ENCODE assay signal across 1 cellular context in the genomic region with DNA sequence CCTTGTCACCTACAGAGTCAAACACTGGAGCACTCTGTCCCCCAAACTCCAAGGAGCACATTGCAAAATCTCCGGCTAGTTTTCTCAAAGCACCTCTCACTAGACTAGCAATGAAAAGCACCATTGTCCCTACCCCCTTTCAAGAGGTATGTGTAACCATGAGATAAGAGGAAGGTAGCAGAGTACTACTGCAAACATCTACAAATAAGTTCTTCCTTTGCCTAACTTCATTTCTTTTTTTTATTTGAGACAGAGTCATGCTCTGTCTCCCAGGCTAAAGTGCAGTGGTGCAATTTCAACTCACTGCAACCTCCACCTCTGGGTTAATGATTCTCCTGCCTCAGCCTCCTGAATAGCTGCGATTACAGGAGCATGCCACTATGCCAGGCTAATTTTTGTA.
TF ChIP-seq lines count a peak whose summit lies in the region.

No MANE protein-coding gene starts in this region.

TF ChIP-seq in HepG2, 621 proteins besides CTCF, POLR2A, EP300 and RAD21 (continues in another document):
- TF ChIP-seq EZH2 (conservative IDR thresholded peaks at IDR 0.05; ENCODE audit: low read depth, low read length), result no peak
- TF ChIP-seq, protein P1, sequence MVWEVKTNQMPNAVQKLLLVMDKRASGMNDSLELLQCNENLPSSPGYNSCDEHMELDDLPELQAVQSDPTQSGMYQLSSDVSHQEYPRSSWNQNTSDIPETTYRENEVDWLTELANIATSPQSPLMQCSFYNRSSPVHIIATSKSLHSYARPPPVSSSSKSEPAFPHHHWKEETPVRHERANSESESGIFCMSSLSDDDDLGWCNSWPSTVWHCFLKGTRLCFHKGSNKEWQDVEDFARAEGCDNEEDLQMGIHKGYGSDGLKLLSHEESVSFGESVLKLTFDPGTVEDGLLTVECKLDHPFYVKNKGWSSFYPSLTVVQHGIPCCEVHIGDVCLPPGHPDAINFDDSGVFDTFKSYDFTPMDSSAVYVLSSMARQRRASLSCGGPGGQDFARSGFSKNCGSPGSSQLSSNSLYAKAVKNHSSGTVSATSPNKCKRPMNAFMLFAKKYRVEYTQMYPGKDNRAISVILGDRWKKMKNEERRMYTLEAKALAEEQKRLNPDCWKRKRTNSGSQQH (CRISPR knock-in tag; IDR thresholded peaks at IDR 0.05; ENCODE audit: low read depth), result no peak
- TF ChIP-seq SRSF9 (IDR thresholded peaks at IDR 0.05; ENCODE audit: borderline replicate concordance, insufficient read depth, low read depth, low read length, poor library complexity, severe bottlenecking), result no peak
- no peak for TF ChIP-seq ZNF780A (CRISPR knock-in tag; IDR thresholded peaks at IDR 0.05)
- no peak for TF ChIP-seq ZSCAN22 (CRISPR knock-in tag; IDR thresholded peaks at IDR 0.05)
- TF ChIP-seq, protein P2, sequence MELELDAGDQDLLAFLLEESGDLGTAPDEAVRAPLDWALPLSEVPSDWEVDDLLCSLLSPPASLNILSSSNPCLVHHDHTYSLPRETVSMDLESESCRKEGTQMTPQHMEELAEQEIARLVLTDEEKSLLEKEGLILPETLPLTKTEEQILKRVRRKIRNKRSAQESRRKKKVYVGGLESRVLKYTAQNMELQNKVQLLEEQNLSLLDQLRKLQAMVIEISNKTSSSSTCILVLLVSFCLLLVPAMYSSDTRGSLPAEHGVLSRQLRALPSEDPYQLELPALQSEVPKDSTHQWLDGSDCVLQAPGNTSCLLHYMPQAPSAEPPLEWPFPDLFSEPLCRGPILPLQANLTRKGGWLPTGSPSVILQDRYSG (CRISPR knock-in tag; IDR thresholded peaks at IDR 0.05), result no peak
- peak; percentile 57; the same call in 1 of the 2 replicates for TF ChIP-seq SALL1 (CRISPR knock-in tag; IDR thresholded peaks at IDR 0.05)
- no peak for TF ChIP-seq ZNF430 (CRISPR knock-in tag; IDR thresholded peaks at IDR 0.05)
- 0 out of 2 replicates have a peak, but pooled peaks have one; percentile 27 for TF ChIP-seq ZKSCAN8 (CRISPR knock-in tag; IDR thresholded peaks at IDR 0.05; ENCODE audit: borderline replicate concordance)
- TF ChIP-seq, protein P3, sequence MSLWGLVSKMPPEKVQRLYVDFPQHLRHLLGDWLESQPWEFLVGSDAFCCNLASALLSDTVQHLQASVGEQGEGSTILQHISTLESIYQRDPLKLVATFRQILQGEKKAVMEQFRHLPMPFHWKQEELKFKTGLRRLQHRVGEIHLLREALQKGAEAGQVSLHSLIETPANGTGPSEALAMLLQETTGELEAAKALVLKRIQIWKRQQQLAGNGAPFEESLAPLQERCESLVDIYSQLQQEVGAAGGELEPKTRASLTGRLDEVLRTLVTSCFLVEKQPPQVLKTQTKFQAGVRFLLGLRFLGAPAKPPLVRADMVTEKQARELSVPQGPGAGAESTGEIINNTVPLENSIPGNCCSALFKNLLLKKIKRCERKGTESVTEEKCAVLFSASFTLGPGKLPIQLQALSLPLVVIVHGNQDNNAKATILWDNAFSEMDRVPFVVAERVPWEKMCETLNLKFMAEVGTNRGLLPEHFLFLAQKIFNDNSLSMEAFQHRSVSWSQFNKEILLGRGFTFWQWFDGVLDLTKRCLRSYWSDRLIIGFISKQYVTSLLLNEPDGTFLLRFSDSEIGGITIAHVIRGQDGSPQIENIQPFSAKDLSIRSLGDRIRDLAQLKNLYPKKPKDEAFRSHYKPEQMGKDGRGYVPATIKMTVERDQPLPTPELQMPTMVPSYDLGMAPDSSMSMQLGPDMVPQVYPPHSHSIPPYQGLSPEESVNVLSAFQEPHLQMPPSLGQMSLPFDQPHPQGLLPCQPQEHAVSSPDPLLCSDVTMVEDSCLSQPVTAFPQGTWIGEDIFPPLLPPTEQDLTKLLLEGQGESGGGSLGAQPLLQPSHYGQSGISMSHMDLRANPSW (CRISPR knock-in tag; IDR thresholded peaks at IDR 0.05; ENCODE audit: borderline replicate concordance), result no peak
- no peak; the same call in 1 of the 2 replicates for TF ChIP-seq SMAD3 (CRISPR knock-in tag; IDR thresholded peaks at IDR 0.05)
- TF ChIP-seq ZEB1 (IDR thresholded peaks at IDR 0.05; ENCODE audit: insufficient replicate concordance, low read depth), result no peak
- TF ChIP-seq, protein P4, sequence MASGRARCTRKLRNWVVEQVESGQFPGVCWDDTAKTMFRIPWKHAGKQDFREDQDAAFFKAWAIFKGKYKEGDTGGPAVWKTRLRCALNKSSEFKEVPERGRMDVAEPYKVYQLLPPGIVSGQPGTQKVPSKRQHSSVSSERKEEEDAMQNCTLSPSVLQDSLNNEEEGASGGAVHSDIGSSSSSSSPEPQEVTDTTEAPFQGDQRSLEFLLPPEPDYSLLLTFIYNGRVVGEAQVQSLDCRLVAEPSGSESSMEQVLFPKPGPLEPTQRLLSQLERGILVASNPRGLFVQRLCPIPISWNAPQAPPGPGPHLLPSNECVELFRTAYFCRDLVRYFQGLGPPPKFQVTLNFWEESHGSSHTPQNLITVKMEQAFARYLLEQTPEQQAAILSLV (CRISPR knock-in tag; IDR thresholded peaks at IDR 0.05; ENCODE audit: borderline replicate concordance), result no peak
- no peak for TF ChIP-seq SP2 (CRISPR knock-in tag; IDR thresholded peaks at IDR 0.05)
- peak; percentile 86 for TF ChIP-seq MED13 (CRISPR knock-in tag; IDR thresholded peaks at IDR 0.05)
- no peak for TF ChIP-seq HIVEP1 (CRISPR knock-in tag; IDR thresholded peaks at IDR 0.05)
- TF ChIP-seq HNRNPH1 (optimal IDR thresholded peaks at IDR 0.05; ENCODE audit: low read depth, low read length), result no peak
- no peak for TF ChIP-seq MATR3 (CRISPR knock-in tag; IDR thresholded peaks at IDR 0.05)
- TF ChIP-seq SCMH1 (CRISPR knock-in tag; IDR thresholded peaks at IDR 0.05; ENCODE audit: borderline replicate concordance), result no peak
- TF ChIP-seq ZNF263 (CRISPR knock-in tag; IDR thresholded peaks at IDR 0.05), result peak; percentile 77
- TF ChIP-seq, protein P5, sequence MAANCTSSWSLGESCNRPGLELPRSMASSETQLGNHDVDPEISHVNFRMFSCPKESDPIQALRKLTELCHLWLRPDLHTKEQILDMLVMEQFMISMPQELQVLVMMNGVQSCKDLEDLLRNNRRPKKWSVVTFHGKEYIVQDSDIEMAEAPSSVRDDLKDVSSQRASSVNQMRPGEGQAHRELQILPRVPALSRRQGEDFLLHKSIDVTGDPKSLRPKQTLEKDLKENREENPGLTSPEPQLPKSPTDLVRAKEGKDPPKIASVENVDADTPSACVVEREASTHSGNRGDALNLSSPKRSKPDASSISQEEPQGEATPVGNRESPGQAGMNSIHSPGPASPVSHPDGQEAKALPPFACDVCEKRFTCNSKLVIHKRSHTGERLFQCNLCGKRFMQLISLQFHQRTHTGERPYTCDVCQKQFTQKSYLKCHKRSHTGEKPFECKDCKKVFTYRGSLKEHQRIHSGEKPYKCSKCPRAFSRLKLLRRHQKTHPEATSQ (CRISPR knock-in tag; IDR thresholded peaks at IDR 0.05; ENCODE audit: borderline replicate concordance), result peak; percentile 55; the same call in 1 of the 2 replicates
- TF ChIP-seq ZNF343 (CRISPR knock-in tag; IDR thresholded peaks at IDR 0.05), result no peak
- TF ChIP-seq, protein P6, sequence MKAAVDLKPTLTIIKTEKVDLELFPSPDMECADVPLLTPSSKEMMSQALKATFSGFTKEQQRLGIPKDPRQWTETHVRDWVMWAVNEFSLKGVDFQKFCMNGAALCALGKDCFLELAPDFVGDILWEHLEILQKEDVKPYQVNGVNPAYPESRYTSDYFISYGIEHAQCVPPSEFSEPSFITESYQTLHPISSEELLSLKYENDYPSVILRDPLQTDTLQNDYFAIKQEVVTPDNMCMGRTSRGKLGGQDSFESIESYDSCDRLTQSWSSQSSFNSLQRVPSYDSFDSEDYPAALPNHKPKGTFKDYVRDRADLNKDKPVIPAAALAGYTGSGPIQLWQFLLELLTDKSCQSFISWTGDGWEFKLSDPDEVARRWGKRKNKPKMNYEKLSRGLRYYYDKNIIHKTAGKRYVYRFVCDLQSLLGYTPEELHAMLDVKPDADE (CRISPR knock-in tag; IDR thresholded peaks at IDR 0.05), result no peak
- TF ChIP-seq STAG1 (CRISPR knock-in tag; IDR thresholded peaks at IDR 0.05), result no peak
- no peak for TF ChIP-seq HNRNPK (IDR thresholded peaks at IDR 0.05; ENCODE audit: low read depth, low read length, poor library complexity, severe bottlenecking)
- TF ChIP-seq KLF12 (CRISPR knock-in tag; IDR thresholded peaks at IDR 0.05; ENCODE audit: borderline replicate concordance), result no peak
- peak; percentile 32 for TF ChIP-seq REPIN1 (CRISPR knock-in tag; IDR thresholded peaks at IDR 0.05; ENCODE audit: borderline replicate concordance, low read depth)
- TF ChIP-seq PAF1 (CRISPR knock-in tag; IDR thresholded peaks at IDR 0.05), result no peak
- no peak for TF ChIP-seq ZFAT (CRISPR knock-in tag; conservative IDR thresholded peaks at IDR 0.05)
- no peak for TF ChIP-seq RARG (CRISPR knock-in tag; IDR thresholded peaks at IDR 0.05; ENCODE audit: low read depth)
- no peak for TF ChIP-seq SRSF1 (optimal IDR thresholded peaks at IDR 0.05; ENCODE audit: low read depth, low read length)
- TF ChIP-seq, protein P7, sequence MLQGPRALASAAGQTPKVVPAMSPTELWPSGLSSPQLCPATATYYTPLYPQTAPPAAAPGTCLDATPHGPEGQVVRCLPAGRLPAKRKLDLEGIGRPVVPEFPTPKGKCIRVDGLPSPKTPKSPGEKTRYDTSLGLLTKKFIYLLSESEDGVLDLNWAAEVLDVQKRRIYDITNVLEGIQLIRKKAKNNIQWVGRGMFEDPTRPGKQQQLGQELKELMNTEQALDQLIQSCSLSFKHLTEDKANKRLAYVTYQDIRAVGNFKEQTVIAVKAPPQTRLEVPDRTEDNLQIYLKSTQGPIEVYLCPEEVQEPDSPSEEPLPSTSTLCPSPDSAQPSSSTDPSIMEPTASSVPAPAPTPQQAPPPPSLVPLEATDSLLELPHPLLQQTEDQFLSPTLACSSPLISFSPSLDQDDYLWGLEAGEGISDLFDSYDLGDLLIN (CRISPR knock-in tag; IDR thresholded peaks at IDR 0.05; ENCODE audit: borderline replicate concordance), result no peak
- TF ChIP-seq, protein P8, sequence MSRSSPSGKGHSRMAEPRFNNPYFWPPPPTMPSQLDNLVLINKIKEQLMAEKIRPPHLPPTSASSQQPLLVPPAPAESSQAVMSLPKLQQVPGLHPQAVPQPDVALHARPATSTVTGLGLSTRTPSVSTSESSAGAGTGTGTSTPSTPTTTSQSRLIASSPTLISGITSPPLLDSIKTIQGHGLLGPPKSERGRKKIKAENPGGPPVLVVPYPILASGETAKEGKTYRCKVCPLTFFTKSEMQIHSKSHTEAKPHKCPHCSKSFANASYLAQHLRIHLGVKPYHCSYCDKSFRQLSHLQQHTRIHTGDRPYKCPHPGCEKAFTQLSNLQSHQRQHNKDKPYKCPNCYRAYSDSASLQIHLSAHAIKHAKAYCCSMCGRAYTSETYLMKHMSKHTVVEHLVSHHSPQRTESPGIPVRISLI (CRISPR knock-in tag; IDR thresholded peaks at IDR 0.05; ENCODE audit: borderline replicate concordance), result peak; percentile 90
- no peak for TF ChIP-seq MAFF (IDR thresholded peaks at IDR 0.05; ENCODE audit: low read depth, low read length)
- TF ChIP-seq ZNF552 (CRISPR knock-in tag; IDR thresholded peaks at IDR 0.05; ENCODE audit: borderline replicate concordance), result no peak
- no peak for TF ChIP-seq FOXA1 (IDR thresholded peaks at IDR 0.05)
- TF ChIP-seq FOXA1 (CRISPR knock-in tag; IDR thresholded peaks at IDR 0.05), result peak; percentile 49; the same call in 1 of the 2 replicates
- no peak for TF ChIP-seq ZNF749 (CRISPR knock-in tag; IDR thresholded peaks at IDR 0.05; ENCODE audit: borderline replicate concordance)
- TF ChIP-seq HES4 (CRISPR knock-in tag; IDR thresholded peaks at IDR 0.05; ENCODE audit: borderline replicate concordance), result no peak
- TF ChIP-seq, protein P9, sequence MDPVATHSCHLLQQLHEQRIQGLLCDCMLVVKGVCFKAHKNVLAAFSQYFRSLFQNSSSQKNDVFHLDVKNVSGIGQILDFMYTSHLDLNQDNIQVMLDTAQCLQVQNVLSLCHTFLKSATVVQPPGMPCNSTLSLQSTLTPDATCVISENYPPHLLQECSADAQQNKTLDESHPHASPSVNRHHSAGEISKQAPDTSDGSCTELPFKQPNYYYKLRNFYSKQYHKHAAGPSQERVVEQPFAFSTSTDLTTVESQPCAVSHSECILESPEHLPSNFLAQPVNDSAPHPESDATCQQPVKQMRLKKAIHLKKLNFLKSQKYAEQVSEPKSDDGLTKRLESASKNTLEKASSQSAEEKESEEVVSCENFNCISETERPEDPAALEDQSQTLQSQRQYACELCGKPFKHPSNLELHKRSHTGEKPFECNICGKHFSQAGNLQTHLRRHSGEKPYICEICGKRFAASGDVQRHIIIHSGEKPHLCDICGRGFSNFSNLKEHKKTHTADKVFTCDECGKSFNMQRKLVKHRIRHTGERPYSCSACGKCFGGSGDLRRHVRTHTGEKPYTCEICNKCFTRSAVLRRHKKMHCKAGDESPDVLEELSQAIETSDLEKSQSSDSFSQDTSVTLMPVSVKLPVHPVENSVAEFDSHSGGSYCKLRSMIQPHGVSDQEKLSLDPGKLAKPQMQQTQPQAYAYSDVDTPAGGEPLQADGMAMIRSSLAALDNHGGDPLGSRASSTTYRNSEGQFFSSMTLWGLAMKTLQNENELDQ (CRISPR knock-in tag; IDR thresholded peaks at IDR 0.05; ENCODE audit: borderline replicate concordance), result no peak
- no peak for TF ChIP-seq RAD51 (IDR thresholded peaks at IDR 0.05; ENCODE audit: borderline replicate concordance)
- no peak for TF ChIP-seq IRX3 (CRISPR knock-in tag; IDR thresholded peaks at IDR 0.05; ENCODE audit: borderline replicate concordance, low read depth)
- 0 out of 2 replicates have a peak, but pooled peaks have one; percentile 34 for TF ChIP-seq PHF21A (CRISPR knock-in tag; IDR thresholded peaks at IDR 0.05)
- TF ChIP-seq ZNF274 (CRISPR knock-in tag; IDR thresholded peaks at IDR 0.05), result no peak
- no peak for TF ChIP-seq ZNF616 (CRISPR knock-in tag; IDR thresholded peaks at IDR 0.05; ENCODE audit: low read depth)
- TF ChIP-seq RORA (CRISPR knock-in tag; IDR thresholded peaks at IDR 0.05), result no peak
- TF ChIP-seq ZNF615 (CRISPR knock-in tag; IDR thresholded peaks at IDR 0.05; ENCODE audit: borderline replicate concordance), result no peak
- TF ChIP-seq TBP (CRISPR knock-in tag; IDR thresholded peaks at IDR 0.05), result no peak
- TF ChIP-seq, protein P10, sequence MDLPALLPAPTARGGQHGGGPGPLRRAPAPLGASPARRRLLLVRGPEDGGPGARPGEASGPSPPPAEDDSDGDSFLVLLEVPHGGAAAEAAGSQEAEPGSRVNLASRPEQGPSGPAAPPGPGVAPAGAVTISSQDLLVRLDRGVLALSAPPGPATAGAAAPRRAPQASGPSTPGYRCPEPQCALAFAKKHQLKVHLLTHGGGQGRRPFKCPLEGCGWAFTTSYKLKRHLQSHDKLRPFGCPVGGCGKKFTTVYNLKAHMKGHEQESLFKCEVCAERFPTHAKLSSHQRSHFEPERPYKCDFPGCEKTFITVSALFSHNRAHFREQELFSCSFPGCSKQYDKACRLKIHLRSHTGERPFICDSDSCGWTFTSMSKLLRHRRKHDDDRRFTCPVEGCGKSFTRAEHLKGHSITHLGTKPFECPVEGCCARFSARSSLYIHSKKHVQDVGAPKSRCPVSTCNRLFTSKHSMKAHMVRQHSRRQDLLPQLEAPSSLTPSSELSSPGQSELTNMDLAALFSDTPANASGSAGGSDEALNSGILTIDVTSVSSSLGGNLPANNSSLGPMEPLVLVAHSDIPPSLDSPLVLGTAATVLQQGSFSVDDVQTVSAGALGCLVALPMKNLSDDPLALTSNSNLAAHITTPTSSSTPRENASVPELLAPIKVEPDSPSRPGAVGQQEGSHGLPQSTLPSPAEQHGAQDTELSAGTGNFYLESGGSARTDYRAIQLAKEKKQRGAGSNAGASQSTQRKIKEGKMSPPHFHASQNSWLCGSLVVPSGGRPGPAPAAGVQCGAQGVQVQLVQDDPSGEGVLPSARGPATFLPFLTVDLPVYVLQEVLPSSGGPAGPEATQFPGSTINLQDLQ (CRISPR knock-in tag; IDR thresholded peaks at IDR 0.05), result no peak
- 0 out of 2 replicates have a peak, but pooled peaks have one; percentile 43 for TF ChIP-seq ZBTB3 (CRISPR knock-in tag; IDR thresholded peaks at IDR 0.05; ENCODE audit: borderline replicate concordance, low read depth)
- peak; percentile 75 for TF ChIP-seq DPF2 (CRISPR knock-in tag; IDR thresholded peaks at IDR 0.05; ENCODE audit: borderline replicate concordance, low read depth)
- no peak for TF ChIP-seq ZNF619 (CRISPR knock-in tag; IDR thresholded peaks at IDR 0.05)
